Comparison of ENCODE assay signal across 18 cellular contexts in the genomic region with DNA sequence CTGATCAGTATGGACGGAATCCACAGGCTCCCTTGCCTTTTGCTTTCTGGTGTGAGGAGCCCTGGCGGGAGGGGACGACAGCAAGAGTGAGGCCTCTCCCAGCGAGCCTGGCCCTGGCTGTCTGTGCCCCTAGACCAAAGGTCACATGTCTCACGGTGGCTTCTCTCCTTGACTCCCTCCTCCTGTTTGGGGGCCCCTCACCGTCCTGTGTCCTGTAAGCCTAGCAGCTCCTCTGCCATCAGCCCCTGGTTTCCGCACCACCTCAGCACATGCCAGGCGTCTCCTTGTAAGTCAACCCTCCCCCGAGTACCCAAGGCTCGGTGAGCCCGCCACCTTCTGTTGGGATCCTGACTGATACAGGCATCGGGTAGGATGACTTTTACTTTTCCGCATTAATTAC.
"Had no signal": no experiment of that assay in that cellular context is flagged by ENCODE, and none has a peak within 500 bp of the region (broad histone marks: within the 10 kb centered on the region; RNA-seq: fewer than 3 reads in every experiment).

No MANE protein-coding gene starts in this region.

- H3K36me3 Mint-ChIP-seq: naive B cell, type B pancreatic cell had no signal

- H3K36me3 ChIP-seq: esophagus squamous epithelium, ovary, thyroid gland had no signal

- H3K27me3 Mint-ChIP-seq: dendritic cell treated with granulocyte-macrophage colony-stimulating factor and Interleukin-4, amounts not matched to agents 40 ng/mL and 50 ng/mL, for 4 days; progenitor cell of endocrine pancreas; type B pancreatic cell had no signal

- ATAC-seq: effector memory CD8-positive, alpha-beta T cell; left colon; right cardiac atrium had no signal

- H3K27me3 ChIP-seq: esophagus squamous epithelium, hepatocyte, ovary, thyroid gland had no signal

- H2AFZ ChIP-seq: hepatocyte had no signal

- H3K9me3 ChIP-seq: esophagus squamous epithelium, ovary, thyroid gland had no signal

- H3K27ac Mint-ChIP-seq: dendritic cell treated with granulocyte-macrophage colony-stimulating factor and Interleukin-4, amounts not matched to agents 40 ng/mL and 50 ng/mL, for 4 days; nephron; progenitor cell of endocrine pancreas; type B pancreatic cell had no signal

- H3K4me2 ChIP-seq: hepatocyte, smooth muscle cell had no signal

- H3K4me3 ChIP-seq: esophagus squamous epithelium, hepatocyte, ovary, smooth muscle cell, thyroid gland had no signal

- DNase-seq: effector memory CD8-positive, alpha-beta T cell; esophagus squamous epithelium; foreskin fibroblast; left colon; mesendoderm; naive B cell; nucleus accumbens; ovary; right cardiac atrium; stimulated activated CD4-positive, alpha-beta T cell treated with anti-CD3 and anti-CD28 coated beads, Interleukin-2, amount 100 ng/mL, for 48 hours; stimulated activated naive CD4-positive, alpha-beta T cell treated with Interleukin-2 at 50 U/mL for 16 hours; thyroid gland had no signal

- H3K79me2 ChIP-seq: hepatocyte had no signal

- H3K4me3 Mint-ChIP-seq: dendritic cell treated with granulocyte-macrophage colony-stimulating factor and Interleukin-4, amounts not matched to agents 40 ng/mL and 50 ng/mL, for 4 days; effector memory CD8-positive, alpha-beta T cell; naive B cell; nephron; type B pancreatic cell had no signal

- H3K4me1 Mint-ChIP-seq: naive B cell, nephron had no signal

- H3K27ac ChIP-seq: esophagus squamous epithelium, hepatocyte, ovary, thyroid gland had no signal

- H3K4me1 ChIP-seq: esophagus squamous epithelium, thyroid gland had no signal

- H3K9me3 Mint-ChIP-seq: dendritic cell treated with granulocyte-macrophage colony-stimulating factor and Interleukin-4, amounts not matched to agents 40 ng/mL and 50 ng/mL, for 4 days; effector memory CD8-positive, alpha-beta T cell; naive B cell; nephron; type B pancreatic cell had no signal
